ENCODE assay signal across 8 cellular contexts in genomic region chr4:40228497-40229365, GRCh38. TPM values are rescaled to one million over a fixed set of nuclear protein-coding genes. Genes with fewer than 3 reads are reported as not detected.
DNase-seq lines count a peak whose midpoint lies in the region; ATAC-seq and TF ChIP-seq lines count a peak whose summit lies in the region.

No MANE protein-coding gene starts in this region.

- H3K9me3 Mint-ChIP-seq in activated T-helper 17 cell treated with anti-CD3 and anti-CD28 coated beads, Interleukin-2, amount 50 U/mL, for 72 hours: no peaks in the 10 kb centered on the region
- H3K9me3 Mint-ChIP-seq in osteocyte (ENCODE audit: unreplicated experiment): no peaks in the 10 kb centered on the region

- H3K4me1 Mint-ChIP-seq in activated T-helper 17 cell treated with anti-CD3 and anti-CD28 coated beads, Interleukin-2, amount 50 U/mL, for 72 hours: peaks cover 66% of the 10 kb centered on the region
- H3K4me1 Mint-ChIP-seq in osteocyte (ENCODE audit: unreplicated experiment): no peaks in the 10 kb centered on the region

- peaks cover 100% of the 10 kb centered on the region for H3K36me3 Mint-ChIP-seq in activated T-helper 17 cell treated with anti-CD3 and anti-CD28 coated beads, Interleukin-2, amount 50 U/mL, for 72 hours (ENCODE audit: low read depth)
- H3K36me3 Mint-ChIP-seq in osteocyte (ENCODE audit: unreplicated experiment): no peaks in the 10 kb centered on the region

- ATAC-seq in GM18861 (IDR thresholded peaks at IDR 0.05; ENCODE audit: unreplicated experiment) (peak; percentile 47), HG03045 (IDR thresholded peaks at IDR 0.05; ENCODE audit: unreplicated experiment) (peak; percentile 52), HG02981 (IDR thresholded peaks at IDR 0.05; ENCODE audit: unreplicated experiment) (no peak), HG03469 (IDR thresholded peaks at IDR 0.05; ENCODE audit: unreplicated experiment) (no peak)
- ATAC-seq in activated T-helper 17 cell treated with anti-CD3 and anti-CD28 coated beads, Interleukin-2, amount 50 U/mL, for 72 hours (replicated peaks): peak; percentile 43

- TF ChIP-seq CTCF in osteocyte (IDR thresholded peaks at IDR 0.05): peak; percentile 21

- H3K4me3 Mint-ChIP-seq in activated T-helper 17 cell treated with anti-CD3 and anti-CD28 coated beads, Interleukin-2, amount 50 U/mL, for 72 hours: peak overlapping the region; percentile 80
- no peak overlapping the region for H3K4me3 Mint-ChIP-seq in osteocyte (ENCODE audit: unreplicated experiment)

- DNase-seq in AG08395 (ENCODE audit: low spot score): peak; percentile 14
- DNase-seq in osteocyte (ENCODE audit: extremely low spot score, unreplicated experiment): no peak
- DNase-seq in D341Med (ENCODE audit: low spot score): no peak

- no peaks in the 10 kb centered on the region for H3K27me3 Mint-ChIP-seq in activated T-helper 17 cell treated with anti-CD3 and anti-CD28 coated beads, Interleukin-2, amount 50 U/mL, for 72 hours
- H3K27me3 Mint-ChIP-seq in osteocyte (ENCODE audit: unreplicated experiment): no peaks in the 10 kb centered on the region

- H3K27ac Mint-ChIP-seq in activated T-helper 17 cell treated with anti-CD3 and anti-CD28 coated beads, Interleukin-2, amount 50 U/mL, for 72 hours: peak overlapping the region; percentile 89
- no peak overlapping the region for H3K27ac Mint-ChIP-seq in osteocyte (ENCODE audit: unreplicated experiment)

RNA-seq across cellular contexts. Expression of gene RHOH, which starts 31.9 kb away (rescaled TPM):
- 100 to 1,000 TPM; 107 to 117 TPM for total RNA-seq in activated T-helper 17 cell treated with anti-CD3 and anti-CD28 coated beads, Interleukin-2, amount 50 U/mL, for 72 hours
- not detected in 2 replicates for total RNA-seq in osteocyte

Comparison
In these comparisons a context has a peak if more than half of its experiments do, and no peak if none do; other contexts are left out.
1. ATAC-seq: peak in GM18861 (single experiment), HG03045 (single experiment) and activated T-helper 17 cell treated with anti-CD3 and anti-CD28 coated beads, Interleukin-2, amount 50 U/mL, for 72 hours (single experiment); none in HG02981 (single experiment) and HG03469 (single experiment).
2. RNA of gene RHOH, which starts 31.9 kb away (total RNA-seq): 107 to 117 TPM in activated T-helper 17 cell treated with anti-CD3 and anti-CD28 coated beads, Interleukin-2, amount 50 U/mL, for 72 hours; not detected in osteocyte; every median in the first group is over 10 times any median in the second.